ENCODE assay signal across 17 cellular contexts in the genomic region with DNA sequence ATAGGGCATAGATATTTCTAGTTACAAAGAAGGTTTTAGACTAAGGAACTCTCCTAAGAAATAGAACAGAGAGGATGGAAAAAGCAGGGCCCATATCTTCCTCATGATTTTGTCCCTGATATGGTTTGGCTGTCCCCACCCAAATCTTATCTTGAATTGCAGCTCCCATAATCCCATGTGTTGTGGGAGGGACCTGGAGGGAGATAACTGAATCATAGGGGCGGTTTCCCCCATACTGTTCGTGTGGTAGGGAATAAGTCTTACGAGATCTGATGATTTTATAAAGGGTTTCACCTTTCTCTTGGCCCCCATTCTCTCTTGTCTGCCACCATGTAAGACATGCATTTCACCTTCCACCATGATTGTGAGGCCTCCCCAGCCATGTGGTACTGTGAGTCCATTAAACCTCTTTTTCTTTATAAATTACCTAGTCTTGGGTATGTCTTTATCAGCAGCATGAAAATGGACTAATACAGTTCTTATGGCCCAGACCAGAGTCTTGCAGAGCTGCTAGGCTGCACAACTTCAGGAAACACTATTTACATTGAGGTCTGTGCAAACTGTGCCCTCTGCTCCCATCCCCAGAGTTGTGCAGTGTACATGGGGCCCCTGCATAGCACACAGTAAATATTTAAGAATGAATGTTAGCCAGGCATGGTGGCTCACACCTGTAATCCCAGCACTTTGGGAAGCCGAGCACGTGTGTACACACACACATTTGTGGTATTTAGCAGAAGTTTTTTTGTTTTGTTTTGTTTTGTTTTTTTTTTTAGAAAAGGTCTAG. TPM values are rescaled to one million over a fixed set of nuclear protein-coding genes. Genes with fewer than 3 reads are reported as not detected.
"Had no signal": no experiment of that assay in that cellular context is flagged by ENCODE, and none has a peak within 500 bp of the region (broad histone marks: within the 10 kb centered on the region; RNA-seq: fewer than 3 reads in every experiment).

No MANE protein-coding gene starts in this region.

- H3K27ac ChIP-seq: lower lobe of right lung, pancreas, stomach, thyroid gland, vagina had no signal

- H3K27ac Mint-ChIP-seq: effector memory CD8-positive, alpha-beta T cell; natural killer cell; stimulated activated effector memory CD8-positive, alpha-beta T cell treated with anti-CD3 and anti-CD28 coated beads, Interleukin-12 subunit alpha, Interleukin-12 subunit beta, amount 100 ng/mL, for 72 hours had no signal

- H3K4me3 ChIP-seq: lower lobe of right lung, pancreas, smooth muscle cell, stomach, thyroid gland, vagina had no signal

- H3K4me1 ChIP-seq: pancreas, vagina had no signal

- DNase-seq: cortex of kidney; left ventricle myocardium superior; lower lobe of right lung; natural killer cell; occipital lobe; pancreas; stimulated activated CD4-positive, alpha-beta T cell treated with anti-CD3 and anti-CD28 coated beads, Interleukin-12 subunit alpha, Interleukin-12 subunit beta, amount 100 ng/mL, for 4 hours; stimulated activated naive CD4-positive, alpha-beta T cell treated with Interleukin-2 at 50 U/mL for 16 hours; stomach; thyroid gland had no signal

- H3K36me3 ChIP-seq: lower lobe of right lung, pancreas, stomach, thyroid gland, vagina had no signal

- H3K9me3 ChIP-seq: lower lobe of right lung, pancreas, stomach, thyroid gland, vagina had no signal

- FAIRE-seq: frontal cortex, keratinocyte, pancreas had no signal

- H3K36me3 Mint-ChIP-seq: natural killer cell; stimulated activated effector memory CD8-positive, alpha-beta T cell treated with anti-CD3 and anti-CD28 coated beads, Interleukin-12 subunit alpha, Interleukin-12 subunit beta, amount 100 ng/mL, for 72 hours had no signal

- H3K27me3 ChIP-seq: pancreas, stomach, thyroid gland, vagina had no signal

- H3K9me3 Mint-ChIP-seq: effector memory CD8-positive, alpha-beta T cell; natural killer cell; stimulated activated effector memory CD8-positive, alpha-beta T cell treated with anti-CD3 and anti-CD28 coated beads, Interleukin-12 subunit alpha, Interleukin-12 subunit beta, amount 100 ng/mL, for 72 hours had no signal

- H3K4me3 Mint-ChIP-seq: effector memory CD8-positive, alpha-beta T cell; natural killer cell; stimulated activated effector memory CD8-positive, alpha-beta T cell treated with anti-CD3 and anti-CD28 coated beads, Interleukin-12 subunit alpha, Interleukin-12 subunit beta, amount 100 ng/mL, for 72 hours had no signal

RNA-seq across cellular contexts. Expression of gene CA12, which starts 20.3 kb away (rescaled TPM):
- total RNA-seq: mononuclear cell, natural killer cell had no signal
